Comparison of ENCODE assay signal across 1 cellular context in genomic region chr18:79068946-79069791, GRCh38.
TF ChIP-seq lines count a peak whose summit lies in the region.

TSS of gene ATP9B (plus strand) at chr18:79069394. CDS start at chr18:79069411, 17 bp downstream.

TF ChIP-seq in K562, 482 proteins besides CTCF, POLR2A, EP300 and RAD21 (continued from another document and continues in another):
- TF ChIP-seq ZFP91 (CRISPR knock-in tag; IDR thresholded peaks at IDR 0.05): no peak
- no peak for TF ChIP-seq FOXM1 (IDR thresholded peaks at IDR 0.05; ENCODE audit: low read depth)
- no peak for TF ChIP-seq FOXM1 (CRISPR knock-in tag; IDR thresholded peaks at IDR 0.05; ENCODE audit: low read depth)
- peak; percentile 27 for TF ChIP-seq CCNT2 (IDR thresholded peaks at IDR 0.05; ENCODE audit: borderline replicate concordance, extremely low read depth, insufficient read length, low read depth, low read length)
- TF ChIP-seq ETV5 (CRISPR knock-in tag; IDR thresholded peaks at IDR 0.05; ENCODE audit: low read depth): no peak
- TF ChIP-seq EWSR1 (IDR thresholded peaks at IDR 0.05; ENCODE audit: borderline replicate concordance, low read depth, partially characterized antibody): no peak
- no peak for TF ChIP-seq SIRT6 (IDR thresholded peaks at IDR 0.05; ENCODE audit: low read depth, low read length)
- no peak for TF ChIP-seq IRF1 (CRISPR knock-in tag; IDR thresholded peaks at IDR 0.05; ENCODE audit: borderline replicate concordance)
- 0 out of 2 replicates have a peak, but pooled peaks have one; percentile 29 for TF ChIP-seq NFRKB (IDR thresholded peaks at IDR 0.05; ENCODE audit: low read depth)
- TF ChIP-seq ZNF354B (CRISPR knock-in tag; IDR thresholded peaks at IDR 0.05): no peak
- peak; percentile 89 for TF ChIP-seq C11orf30 (IDR thresholded peaks at IDR 0.05; ENCODE audit: low read depth)
- TF ChIP-seq ARID2 (IDR thresholded peaks at IDR 0.05): no peak
- TF ChIP-seq SOX6 (IDR thresholded peaks at IDR 0.05): no peak
- no peak for TF ChIP-seq HNRNPUL1 (IDR thresholded peaks at IDR 0.05; ENCODE audit: low read length)
- TF ChIP-seq NFE2 (IDR thresholded peaks at IDR 0.05; ENCODE audit: low read depth): no peak
- TF ChIP-seq BRD4 (IDR thresholded peaks at IDR 0.05): no peak
- no peak for TF ChIP-seq ARHGAP35 (IDR thresholded peaks at IDR 0.05; ENCODE audit: partially characterized antibody)
- no peak for TF ChIP-seq MTA2 (IDR thresholded peaks at IDR 0.05; ENCODE audit: low read depth)
- peak; percentile 93; the same call in 1 of the 2 replicates for TF ChIP-seq CBX1 (IDR thresholded peaks at IDR 0.05; ENCODE audit: low read depth)
- TF ChIP-seq MXD1 (CRISPR knock-in tag; IDR thresholded peaks at IDR 0.05; ENCODE audit: borderline replicate concordance, poor library complexity, severe bottlenecking): no peak
- no peak for TF ChIP-seq CBX2 (IDR thresholded peaks at IDR 0.05; ENCODE audit: insufficient read depth, low read length, poor library complexity, severe bottlenecking)
- TF ChIP-seq POLR2AphosphoS5 (IDR thresholded peaks at IDR 0.05; ENCODE audit: control insufficient read depth, insufficient read depth, low read depth, low read length): no peak
- TF ChIP-seq NFATC3 (IDR thresholded peaks at IDR 0.05): no peak
- TF ChIP-seq DMBX1 (CRISPR knock-in tag; IDR thresholded peaks at IDR 0.05; ENCODE audit: borderline replicate concordance): no peak; the same call in 1 of the 2 replicates
- TF ChIP-seq EHMT2 (IDR thresholded peaks at IDR 0.05): no peak
- no peak for TF ChIP-seq EZH2 (IDR thresholded peaks at IDR 0.05; ENCODE audit: borderline replicate concordance, low read depth, low read length)
- TF ChIP-seq ZBTB34 (CRISPR knock-in tag; IDR thresholded peaks at IDR 0.05): no peak
- no peak for TF ChIP-seq ZKSCAN8 (CRISPR knock-in tag; IDR thresholded peaks at IDR 0.05)
- TF ChIP-seq CLOCK (CRISPR knock-in tag; IDR thresholded peaks at IDR 0.05; ENCODE audit: borderline replicate concordance): no peak
- TF ChIP-seq KDM4B (IDR thresholded peaks at IDR 0.05; ENCODE audit: borderline replicate concordance in 2 of 2, low read depth in 1 of 2): no peak
- TF ChIP-seq TBP (optimal IDR thresholded peaks at IDR 0.05; ENCODE audit: low read depth, low read length): peak; percentile 59
- no peak for TF ChIP-seq NFXL1 (CRISPR knock-in tag; IDR thresholded peaks at IDR 0.05)
- TF ChIP-seq THRB (CRISPR knock-in tag; conservative IDR thresholded peaks at IDR 0.05): no peak
- peak; percentile 98 for TF ChIP-seq NBN (IDR thresholded peaks at IDR 0.05; ENCODE audit: low read depth)
- no peak for TF ChIP-seq GATA2 (CRISPR knock-in tag; IDR thresholded peaks at IDR 0.05)
- no peak for TF ChIP-seq BACH1 (tag; IDR thresholded peaks at IDR 0.05)
- no peak for TF ChIP-seq RBM39 (optimal IDR thresholded peaks at IDR 0.05; ENCODE audit: low read depth, low read length)
- TF ChIP-seq CEBPB (tag; IDR thresholded peaks at IDR 0.05): peak; percentile 82
- TF ChIP-seq SIN3B (IDR thresholded peaks at IDR 0.05; ENCODE audit: low read depth): peak; percentile 59; the same call in 1 of the 2 replicates
- TF ChIP-seq ILK (tag; IDR thresholded peaks at IDR 0.05; ENCODE audit: borderline replicate concordance, low read depth): no peak
- no peak for TF ChIP-seq ZNF79 (CRISPR knock-in tag; IDR thresholded peaks at IDR 0.05; ENCODE audit: low read depth)
- TF ChIP-seq IRF9 (tag; IDR thresholded peaks at IDR 0.05): no peak
- no peak; the same call in 1 of the 2 replicates for TF ChIP-seq CBFB (CRISPR knock-in tag; IDR thresholded peaks at IDR 0.05)
- no peak for TF ChIP-seq ZNF764 (CRISPR knock-in tag; IDR thresholded peaks at IDR 0.05; ENCODE audit: low read depth)
- peak; percentile 32 for TF ChIP-seq FIP1L1 (IDR thresholded peaks at IDR 0.05; ENCODE audit: low read depth, low read length, poor library complexity, severe bottlenecking)
- peak; percentile 19; the same call in 1 of the 2 replicates for TF ChIP-seq DIDO1 (tag; IDR thresholded peaks at IDR 0.05; ENCODE audit: low read depth)
- TF ChIP-seq MITF (IDR thresholded peaks at IDR 0.05): 0 out of 2 replicates have a peak, but pooled peaks have one; percentile 21
- TF ChIP-seq BHLHE40 (IDR thresholded peaks at IDR 0.05; ENCODE audit: low read length): peak; percentile 74
- TF ChIP-seq TSC22D4 (tag; IDR thresholded peaks at IDR 0.05): no peak
- TF ChIP-seq HOMEZ (CRISPR knock-in tag; IDR thresholded peaks at IDR 0.05): no peak
- TF ChIP-seq ESRRB (CRISPR knock-in tag; IDR thresholded peaks at IDR 0.05; ENCODE audit: borderline replicate concordance): no peak
- TF ChIP-seq ZNF41 (CRISPR knock-in tag; conservative IDR thresholded peaks at IDR 0.05): no peak
- TF ChIP-seq ZNF511 (CRISPR knock-in tag; IDR thresholded peaks at IDR 0.05): no peak
- TF ChIP-seq PURB (CRISPR knock-in tag; IDR thresholded peaks at IDR 0.05; ENCODE audit: low read depth): no peak
- TF ChIP-seq E2F3 (CRISPR knock-in tag; IDR thresholded peaks at IDR 0.05): no peak
- 0 out of 2 replicates have a peak, but pooled peaks have one; percentile 66 for TF ChIP-seq ERF (CRISPR knock-in tag; IDR thresholded peaks at IDR 0.05)
- TF ChIP-seq PHB (CRISPR knock-in tag; IDR thresholded peaks at IDR 0.05): no peak
- TF ChIP-seq TFAP4 (CRISPR knock-in tag; IDR thresholded peaks at IDR 0.05; ENCODE audit: borderline replicate concordance): peak; percentile 77; the same call in 1 of the 2 replicates
- TF ChIP-seq DNMT1 (IDR thresholded peaks at IDR 0.05): no peak
- peak; percentile 60 for TF ChIP-seq GABPA (tag; conservative IDR thresholded peaks at IDR 0.05; ENCODE audit: low read depth)
